ENCODE assay signal across 23 cellular contexts in the genomic region with DNA sequence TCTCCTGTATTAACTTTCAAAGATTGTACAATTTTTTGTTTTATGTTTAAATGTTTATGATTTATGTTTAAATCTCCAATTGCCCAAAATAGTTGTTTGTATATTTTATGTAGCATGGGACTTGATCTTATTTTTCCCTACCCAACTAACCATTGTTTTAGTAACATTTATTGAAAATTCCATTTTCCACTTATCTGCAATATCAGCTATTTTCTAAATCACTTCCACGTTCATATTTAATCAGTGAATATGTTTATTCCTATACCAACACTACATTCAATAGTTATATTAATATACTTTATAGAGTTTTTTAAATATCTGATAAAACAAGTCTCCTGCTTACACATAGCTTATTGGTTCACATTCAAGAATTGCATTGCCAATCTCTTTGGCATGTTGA.
DNase-seq lines count a peak whose midpoint lies in the region; ATAC-seq, FAIRE-seq and TF ChIP-seq lines count a peak whose summit lies in the region.
"Had no signal": no experiment of that assay in that cellular context is flagged by ENCODE, and none has a peak within 500 bp of the region (broad histone marks: within the 10 kb centered on the region; RNA-seq: fewer than 3 reads in every experiment).

No MANE protein-coding gene starts in this region.

- no peak overlapping the region for H2AFZ ChIP-seq in IMR-90 (replicated peaks; ENCODE audit: low read length, poor library complexity)

- no peak overlapping the region for H3K18ac ChIP-seq in IMR-90 (ENCODE audit: low read depth, low read length)

- H3K4ac ChIP-seq in IMR-90 (ENCODE audit: low read depth, low read length) = no peak overlapping the region

- no peaks in the 10 kb centered on the region for H3K9me1 ChIP-seq in IMR-90 (ENCODE audit: insufficient read depth, low read length)

- CTCF ChIA-PET in A549 (lab: Yijun Ruan, JAX) = no interaction called here
- CTCF ChIA-PET in IMR-90 (lab: Yijun Ruan, JAX) = no interaction called here

- TF ChIP-seq POLR2A in A549 (IDR thresholded peaks at IDR 0.05; ENCODE audit: low read length) = no peak
- no peak for TF ChIP-seq POLR2A in IMR-90 (IDR thresholded peaks at IDR 0.05; ENCODE audit: low read depth, low read length)

- H3K4me3 ChIP-seq in A549 (no peak overlapping the region), IMR-90 (ENCODE audit: insufficient read depth, low read depth, low read length) (no peak overlapping the region)
- H3K4me3 ChIP-seq: BLaER1 treated with 17β-estradiol and CSF1 and Interleukin-3, amounts not matched to agents 10 nM and 100 nM; GM12878 had no signal

- no peaks in the 10 kb centered on the region for H3K79me1 ChIP-seq in IMR-90 (ENCODE audit: low read depth in 1 of 2, low read length in 2 of 2)

- no peak overlapping the region for H2BK15ac ChIP-seq in IMR-90 (ENCODE audit: low read depth, low read length)

- no peak overlapping the region for H2BK20ac ChIP-seq in IMR-90 (ENCODE audit: low read depth, low read length)

- H3K4me2 ChIP-seq in A549 (no peak overlapping the region), IMR-90 (ENCODE audit: low read depth, low read length) (no peak overlapping the region)
- H3K4me2 ChIP-seq: BLaER1 treated with 17β-estradiol and CSF1 and Interleukin-3, amounts not matched to agents 10 nM and 100 nM had no signal

- ATAC-seq in A549 = no peak
- ATAC-seq in IMR-90 (ENCODE audit: low read depth) = no peak
- ATAC-seq: CD8-positive, alpha-beta T cell; GM12878 had no signal

- H3K9me3 ChIP-seq in A549 = peaks cover 18% of the 10 kb centered on the region
- peaks cover 13% of the 10 kb centered on the region for H3K9me3 ChIP-seq in IMR-90 (ENCODE audit: control insufficient read depth, insufficient read depth, low read length)

- in situ Hi-C loops in IMR-90 (cut with MboI; ENCODE audit: low sequenced_read_pairs) = no loop called here

- intact Hi-C loops in IMR-90 (cut with micrococcal nuclease) = no loop called here

- H3K56ac ChIP-seq in IMR-90 (ENCODE audit: extremely low read depth, insufficient read depth, low read length) = no peak overlapping the region

- H4K8ac ChIP-seq in IMR-90 (ENCODE audit: low read depth in 2 of 2, low read length in 2 of 2) = no peak overlapping the region

- TF ChIP-seq RAD21 in A549 (conservative IDR thresholded peaks at IDR 0.05 in 1 of 2, IDR thresholded peaks at IDR 0.05 in 1 of 2) (no peak), IMR-90 (IDR thresholded peaks at IDR 0.05; ENCODE audit: low read length) (no peak)

- H2AK5ac ChIP-seq in IMR-90 (ENCODE audit: low read depth, low read length) = no peak overlapping the region

- H4K5ac ChIP-seq in IMR-90 (ENCODE audit: low read depth, low read length) = no peak overlapping the region

- no peak overlapping the region for H2BK120ac ChIP-seq in IMR-90 (ENCODE audit: low read depth, low read length)

- no peak overlapping the region for H2BK5ac ChIP-seq in IMR-90 (ENCODE audit: low read depth, low read length, poor library complexity, severe bottlenecking)

- WGBS in A549 (ENCODE audit: missing lambda C conversion rate) = 11% methylated on average over 1 of the region's 1 CpG
- no CpG with 5 or more reads among the region's 1 CpG for WGBS in IMR-90 (ENCODE audit: extremely low coverage in 2 of 2, insufficient read length in 1 of 2), 2 experiments

- no peak for TF ChIP-seq CTCF in A549 (IDR thresholded peaks at IDR 0.05)
- no peak for TF ChIP-seq CTCF in IMR-90 (conservative IDR thresholded peaks at IDR 0.05; ENCODE audit: low read depth, low read length)

- H3K27me3 ChIP-seq in IMR-90 (ENCODE audit: control insufficient read depth, insufficient read depth, low read length) = no peaks in the 10 kb centered on the region
- H3K27me3 ChIP-seq: BLaER1 treated with 17β-estradiol and CSF1 and Interleukin-3, amounts not matched to agents 10 nM and 100 nM had no signal

- FAIRE-seq in A549 (lab: Jason Lieb, UNC) (peak; percentile 46), frontal cortex (lab: Jason Lieb, UNC) (peak; percentile 45)
- FAIRE-seq: GM12878, GM12892, GM18507 had no signal

- H3K23ac ChIP-seq in IMR-90 (ENCODE audit: low read depth, low read length) = no peak overlapping the region

- no peaks in the 10 kb centered on the region for H4K20me1 ChIP-seq in IMR-90 (ENCODE audit: insufficient read depth, low read length)
- H4K20me1 ChIP-seq: BLaER1 treated with 17β-estradiol and CSF1 and Interleukin-3, amounts not matched to agents 10 nM and 100 nM had no signal

- no peak overlapping the region for H2AK9ac ChIP-seq in IMR-90 (replicated peaks; ENCODE audit: low read depth, low read length, poor library complexity)

- no peak for TF ChIP-seq EP300 in A549 (IDR thresholded peaks at IDR 0.05)

- H3K4me1 ChIP-seq in A549 = no peaks in the 10 kb centered on the region
- no peaks in the 10 kb centered on the region for H3K4me1 ChIP-seq in IMR-90 (ENCODE audit: control insufficient read depth, insufficient read depth, low read length)
- H3K4me1 ChIP-seq: BLaER1 treated with 17β-estradiol and CSF1 and Interleukin-3, amounts not matched to agents 10 nM and 100 nM had no signal

- no peak for DNase-seq in A549 (ENCODE audit: low read depth in 1 of 2, low spot score in 1 of 2)
- DNase-seq in IMR-90 = no peak
- DNase-seq in frontal cortex (ENCODE audit: low spot score in 2 of 2) = no peak
- DNase-seq in COLO668 (lab: John Stamatoyannopoulos, UW; ENCODE audit: unreplicated experiment) = no peak
- DNase-seq in activated CD4-positive, alpha-beta T cell treated with anti-CD3 and anti-CD28 coated beads for 1 hour = no peak
- DNase-seq in occipital lobe (lab: John Stamatoyannopoulos, UW) = no peak
- DNase-seq: 8988T; AML-193; CD4-positive, alpha-beta T cell; CD8-positive, alpha-beta T cell; COR-L47; DMS 273 treated with DMSO at 0.1 percent for 48 hours; DMS153; DMS53; DMS79; DND-41; EL; GDM1 had no signal

- H3K36me3 ChIP-seq in IMR-90 (ENCODE audit: control insufficient read depth, insufficient read depth, low read length) = no peaks in the 10 kb centered on the region
- H3K36me3 ChIP-seq: BLaER1 treated with 17β-estradiol and CSF1 and Interleukin-3, amounts not matched to agents 10 nM and 100 nM had no signal

- no peak overlapping the region for H4K91ac ChIP-seq in IMR-90 (ENCODE audit: insufficient read depth, low read depth, low read length)

- no peak overlapping the region for H3K27ac ChIP-seq in A549
- H3K27ac ChIP-seq in IMR-90 (ENCODE audit: insufficient read depth, low read length) = no peak overlapping the region
- H3K27ac ChIP-seq: BLaER1 treated with 17β-estradiol and CSF1 and Interleukin-3, amounts not matched to agents 10 nM and 100 nM; C4-2B had no signal

- no peak overlapping the region for H3K14ac ChIP-seq in IMR-90 (replicated peaks; ENCODE audit: low read depth, low read length)

- H3K9ac ChIP-seq in IMR-90 (ENCODE audit: low read depth, low read length) = no peak overlapping the region
- H3K9ac ChIP-seq: BLaER1 treated with 17β-estradiol and CSF1 and Interleukin-3, amounts not matched to agents 10 nM and 100 nM had no signal

- dilution Hi-C loops in IMR-90 (cut with HindIII; ENCODE audit: low sequenced_read_pairs, unreplicated experiment) = no loop called here

- POLR2A ChIA-PET in A549 (lab: Yijun Ruan, JAX) = no interaction called here
- POLR2A ChIA-PET in IMR-90 (lab: Charles Lee; ENCODE audit: unreplicated experiment) = no interaction called here

- BruUV-seq in IMR-90 (replicated peaks; lab: Mats Ljungman, UMichigan) = no TSS peak

TF ChIP-seq in A549, 52 proteins besides CTCF, POLR2A, EP300 and RAD21:
- TF ChIP-seq MAFK (IDR thresholded peaks at IDR 0.05; ENCODE audit: partially characterized antibody) (peak; percentile 74), ZNF302 (CRISPR knock-in tag; IDR thresholded peaks at IDR 0.05) (no peak)
TF ChIP-seq in A549: peak in this region for 1.

TF ChIP-seq in IMR-90, 13 proteins besides CTCF, POLR2A, EP300 and RAD21:
- peak; percentile 57 for TF ChIP-seq MAFK (IDR thresholded peaks at IDR 0.05; ENCODE audit: low read depth, low read length)
- TF ChIP-seq, protein P1, sequence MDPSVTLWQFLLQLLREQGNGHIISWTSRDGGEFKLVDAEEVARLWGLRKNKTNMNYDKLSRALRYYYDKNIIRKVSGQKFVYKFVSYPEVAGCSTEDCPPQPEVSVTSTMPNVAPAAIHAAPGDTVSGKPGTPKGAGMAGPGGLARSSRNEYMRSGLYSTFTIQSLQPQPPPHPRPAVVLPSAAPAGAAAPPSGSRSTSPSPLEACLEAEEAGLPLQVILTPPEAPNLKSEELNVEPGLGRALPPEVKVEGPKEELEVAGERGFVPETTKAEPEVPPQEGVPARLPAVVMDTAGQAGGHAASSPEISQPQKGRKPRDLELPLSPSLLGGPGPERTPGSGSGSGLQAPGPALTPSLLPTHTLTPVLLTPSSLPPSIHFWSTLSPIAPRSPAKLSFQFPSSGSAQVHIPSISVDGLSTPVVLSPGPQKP (IDR thresholded peaks at IDR 0.05; ENCODE audit: borderline replicate concordance, low read depth, low read length) = no peak
